In genomic region chr12:113136128-113136989, GRCh38 we compare ENCODE assay signal across 9 cellular contexts. TPM values are rescaled to one million over a fixed set of nuclear protein-coding genes. Genes with fewer than 3 reads are reported as not detected.
DNase-seq lines count a peak whose midpoint lies in the region; ATAC-seq, FAIRE-seq and TF ChIP-seq lines count a peak whose summit lies in the region.
"Had no signal": no experiment of that assay in that cellular context is flagged by ENCODE, and none has a peak within 500 bp of the region (broad histone marks: within the 10 kb centered on the region; RNA-seq: fewer than 3 reads in every experiment).

No MANE protein-coding gene starts in this region.

- no peak for TF ChIP-seq CTCF in lower lobe of right lung (IDR thresholded peaks at IDR 0.05)

- DNase-seq in RCC 7860 (ENCODE audit: low spot score) (peak; percentile 17), lower lobe of right lung (peak; percentile 53), NK-92 (lab: John Stamatoyannopoulos, UW; ENCODE audit: unreplicated experiment) (no peak), GF-D8 (lab: John Stamatoyannopoulos, UW) (no peak), NCI-H1092 (lab: John Stamatoyannopoulos, UW) (no peak)
- DNase-seq in activated naive CD4-positive, alpha-beta T cell treated with anti-CD3 and anti-CD28 coated beads, Interleukin-2, amount 50 U/mL, for 72 hours (ENCODE audit: low spot score in 2 of 2): peak; percentile 62 to 68

- H3K27me3 Mint-ChIP-seq in stimulated activated naive CD8-positive, alpha-beta T cell treated with anti-CD3 and anti-CD28 coated beads, Interleukin-15, Interleukin-2, amounts not matched to agents 100 ng/mL and 50 ng/mL, for 24 hours: peaks cover 6% of the 10 kb centered on the region

- H3K4me1 ChIP-seq in lower lobe of right lung: peaks cover 7% of the 10 kb centered on the region

- H3K36me3 ChIP-seq in lower lobe of right lung: no peaks in the 10 kb centered on the region

- H3K27me3 ChIP-seq in lower lobe of right lung (ENCODE audit: low read depth): peaks cover 38% of the 10 kb centered on the region

- ATAC-seq in GM18867 (IDR thresholded peaks at IDR 0.05; ENCODE audit: unreplicated experiment): peak; percentile 10
- ATAC-seq in activated naive CD4-positive, alpha-beta T cell treated with anti-CD3 and anti-CD28 coated beads, Interleukin-2, amount 50 U/mL, for 72 hours: peak; percentile 60 to 77
- peak; percentile 18 to 27 for ATAC-seq in lower lobe of right lung

- intact Hi-C loops in lower lobe of right lung (cut with DNase I): no loop called here

- H3K9me3 ChIP-seq in lower lobe of right lung: no peaks in the 10 kb centered on the region

- H3K4me1 Mint-ChIP-seq in stimulated activated naive CD8-positive, alpha-beta T cell treated with anti-CD3 and anti-CD28 coated beads, Interleukin-15, Interleukin-2, amounts not matched to agents 100 ng/mL and 50 ng/mL, for 24 hours (ENCODE audit: low read depth): peaks cover 17% of the 10 kb centered on the region

- FAIRE-seq in RCC 7860 (lab: Jason Lieb, UNC): no peak
- FAIRE-seq: frontal cortex had no signal

- no peak overlapping the region for H3K27ac ChIP-seq in lower lobe of right lung

- H3K27ac Mint-ChIP-seq in activated naive CD4-positive, alpha-beta T cell treated with anti-CD3 and anti-CD28 coated beads, Interleukin-2, amount 50 U/mL, for 72 hours: peak overlapping the region; percentile 82 to 87
- H3K27ac Mint-ChIP-seq in stimulated activated naive CD8-positive, alpha-beta T cell treated with anti-CD3 and anti-CD28 coated beads, Interleukin-15, Interleukin-2, amounts not matched to agents 100 ng/mL and 50 ng/mL, for 24 hours: peak overlapping the region; percentile 90

- no peaks in the 10 kb centered on the region for H3K36me3 Mint-ChIP-seq in activated naive CD4-positive, alpha-beta T cell treated with anti-CD3 and anti-CD28 coated beads, Interleukin-2, amount 50 U/mL, for 72 hours
- H3K36me3 Mint-ChIP-seq in stimulated activated naive CD8-positive, alpha-beta T cell treated with anti-CD3 and anti-CD28 coated beads, Interleukin-15, Interleukin-2, amounts not matched to agents 100 ng/mL and 50 ng/mL, for 24 hours (ENCODE audit: low read depth): no peaks in the 10 kb centered on the region

- no peak overlapping the region for H3K4me3 ChIP-seq in lower lobe of right lung

- H3K4me3 Mint-ChIP-seq in stimulated activated naive CD8-positive, alpha-beta T cell treated with anti-CD3 and anti-CD28 coated beads, Interleukin-15, Interleukin-2, amounts not matched to agents 100 ng/mL and 50 ng/mL, for 24 hours: peak overlapping the region; percentile 83

- H3K9me3 Mint-ChIP-seq in activated naive CD4-positive, alpha-beta T cell treated with anti-CD3 and anti-CD28 coated beads, Interleukin-2, amount 50 U/mL, for 72 hours: no peaks in the 10 kb centered on the region
- H3K9me3 Mint-ChIP-seq in stimulated activated naive CD8-positive, alpha-beta T cell treated with anti-CD3 and anti-CD28 coated beads, Interleukin-15, Interleukin-2, amounts not matched to agents 100 ng/mL and 50 ng/mL, for 24 hours: no peaks in the 10 kb centered on the region

RNA-seq across cellular contexts. Expression of gene RASAL1, which starts 0.8 kb away (rescaled TPM):
- 10 to 100 TPM in 1 of 2 donors, 1 to 10 TPM in 1; 9.8 to 15.1 TPM for total RNA-seq in activated naive CD4-positive, alpha-beta T cell treated with anti-CD3 and anti-CD28 coated beads, Interleukin-2, amount 50 U/mL, for 72 hours
- 0.41 TPM for total RNA-seq in lower lobe of right lung

RNA-seq across cellular contexts. Expression of gene CFAP73, which starts 13.2 kb away (rescaled TPM):
- under 1 TPM; 0.45 to 0.98 TPM for total RNA-seq in activated naive CD4-positive, alpha-beta T cell treated with anti-CD3 and anti-CD28 coated beads, Interleukin-2, amount 50 U/mL, for 72 hours
- total RNA-seq in lower lobe of right lung: 7.3 TPM
- total RNA-seq: frontal cortex had no signal

RNA-seq across cellular contexts. Expression of gene DDX54, which starts 48.9 kb away (rescaled TPM):
- 10 to 100 TPM; 77.3 to 96.2 TPM for total RNA-seq in activated naive CD4-positive, alpha-beta T cell treated with anti-CD3 and anti-CD28 coated beads, Interleukin-2, amount 50 U/mL, for 72 hours
- 54.9 TPM for total RNA-seq in lower lobe of right lung

RNA-seq across cellular contexts. Expression of gene RITA1, which starts 49.2 kb away (rescaled TPM):
- 10 to 100 TPM; 15.8 to 26.3 TPM for total RNA-seq in activated naive CD4-positive, alpha-beta T cell treated with anti-CD3 and anti-CD28 coated beads, Interleukin-2, amount 50 U/mL, for 72 hours
- 14.2 TPM for total RNA-seq in lower lobe of right lung

Comparison
In these comparisons a context has a peak if more than half of its experiments do, and no peak if none do; other contexts are left out.
1. ATAC-seq: peak in every context shown above with its lines; median percentile 68 in activated naive CD4-positive, alpha-beta T cell treated with anti-CD3 and anti-CD28 coated beads, Interleukin-2, amount 50 U/mL, for 72 hours; 22 in lower lobe of right lung; 10 in GM18867.
2. DNase-seq: peak in RCC 7860 (single experiment), activated naive CD4-positive, alpha-beta T cell treated with anti-CD3 and anti-CD28 coated beads, Interleukin-2, amount 50 U/mL, for 72 hours (2 of 2) and lower lobe of right lung (single experiment); none in NK-92 (single experiment), GF-D8 (single experiment) and NCI-H1092 (single experiment).